ENCODE assay signal across 17 cellular contexts in genomic region chr17:2018716-2019490, GRCh38. TPM values are rescaled to one million over a fixed set of nuclear protein-coding genes. Genes with fewer than 3 reads are reported as not detected.
DNase-seq lines count a peak whose midpoint lies in the region; ATAC-seq and TF ChIP-seq lines count a peak whose summit lies in the region.
"Had no signal": no experiment of that assay in that cellular context is flagged by ENCODE, and none has a peak within 500 bp of the region (broad histone marks: within the 10 kb centered on the region; RNA-seq: fewer than 3 reads in every experiment).

No MANE protein-coding gene starts in this region.

- no peak for TF ChIP-seq RAD21 in IMR-90 (IDR thresholded peaks at IDR 0.05; ENCODE audit: low read length)

- dilution Hi-C loops in IMR-90 (cut with HindIII; ENCODE audit: low sequenced_read_pairs, unreplicated experiment), result no loop called here

- ATAC-seq in IMR-90 (ENCODE audit: low read depth) (no peak), GM21528 (IDR thresholded peaks at IDR 0.05; ENCODE audit: low FRiP score, unreplicated experiment) (no peak)
- ATAC-seq: Right ventricle myocardium inferior, T-cell had no signal

- H2BK20ac ChIP-seq in IMR-90 (ENCODE audit: low read depth, low read length), result no peak overlapping the region

- H3K4ac ChIP-seq in IMR-90 (ENCODE audit: low read depth, low read length), result no peak overlapping the region

- H3K4me2 ChIP-seq in IMR-90 (ENCODE audit: low read depth, low read length), result no peak overlapping the region

- H3K36me3 ChIP-seq in IMR-90 (ENCODE audit: control insufficient read depth, insufficient read depth, low read length) (no peaks in the 10 kb centered on the region), prostate gland (no peaks in the 10 kb centered on the region)
- H3K36me3 ChIP-seq: colonic mucosa, vagina had no signal

- no peak overlapping the region for H3K18ac ChIP-seq in IMR-90 (ENCODE audit: low read depth, low read length)

- no peak overlapping the region for H2BK120ac ChIP-seq in IMR-90 (ENCODE audit: low read depth, low read length)

- intact Hi-C loops in IMR-90 (cut with micrococcal nuclease), result no loop called here
- intact Hi-C loops in prostate gland (cut with DNase I), result no loop called here

- no peak overlapping the region for H3K56ac ChIP-seq in IMR-90 (ENCODE audit: extremely low read depth, insufficient read depth, low read length)

- H3K4me3 ChIP-seq in IMR-90 (ENCODE audit: insufficient read depth, low read depth, low read length), result no peak overlapping the region
- no peak overlapping the region for H3K4me3 ChIP-seq in prostate gland
- H3K4me3 ChIP-seq: colonic mucosa, GM23248, vagina had no signal

- no peak for TF ChIP-seq POLR2A in IMR-90 (IDR thresholded peaks at IDR 0.05; ENCODE audit: low read depth, low read length)
- no peak for TF ChIP-seq POLR2A in prostate gland (IDR thresholded peaks at IDR 0.05)

- BruUV-seq in IMR-90 (replicated peaks; lab: Mats Ljungman, UMichigan), result no TSS peak

- H4K8ac ChIP-seq in IMR-90 (ENCODE audit: low read depth in 2 of 2, low read length in 2 of 2), result no peak overlapping the region

- no peaks in the 10 kb centered on the region for H3K79me1 ChIP-seq in IMR-90 (ENCODE audit: low read depth in 1 of 2, low read length in 2 of 2)

- 53% methylated on average over 17 of the region's 23 CpGs; no CpG with 5 or more reads in 1 of the 2 experiments for WGBS in IMR-90 (ENCODE audit: extremely low coverage in 2 of 2, insufficient read length in 1 of 2), 2 experiments
- WGBS in prostate gland, result 75% methylated on average over 23 of the region's 23 CpGs

- TF ChIP-seq CTCF in IMR-90 (conservative IDR thresholded peaks at IDR 0.05; ENCODE audit: low read depth, low read length) (no peak), prostate gland (IDR thresholded peaks at IDR 0.05) (no peak)

- no peak overlapping the region for H3K27ac ChIP-seq in IMR-90 (ENCODE audit: insufficient read depth, low read length)
- peak overlapping the region; percentile 77 for H3K27ac ChIP-seq in angular gyrus (ENCODE audit: low read depth, low read length)
- H3K27ac ChIP-seq in prostate gland, result no peak overlapping the region
- H3K27ac ChIP-seq: colonic mucosa, GM23248, vagina had no signal

- H2AK9ac ChIP-seq in IMR-90 (replicated peaks; ENCODE audit: low read depth, low read length, poor library complexity), result peak overlapping the region; percentile 18

- no peak overlapping the region for H2BK5ac ChIP-seq in IMR-90 (ENCODE audit: low read depth, low read length, poor library complexity, severe bottlenecking)

- in situ Hi-C loops in IMR-90 (cut with MboI; ENCODE audit: low sequenced_read_pairs), result no loop called here

- POLR2A ChIA-PET in IMR-90 (lab: Charles Lee; ENCODE audit: unreplicated experiment), result no interaction called here

- DNase-seq in IMR-90, result no peak
- DNase-seq in NCI-H345 treated with DMSO at 0.1 percent for 48 hours (lab: John Stamatoyannopoulos, UW; ENCODE audit: unreplicated experiment), result peak; percentile 22
- peak; percentile 54 for DNase-seq in prostate gland (ENCODE audit: low spot score)
- DNase-seq in effector CD4-positive, alpha-beta T cell, result no peak
- DNase-seq in NCI-H1436 (lab: John Stamatoyannopoulos, UW), result no peak
- DNase-seq: activated naive CD4-positive, alpha-beta T cell treated with anti-CD3 and anti-CD28 coated beads for 36 hours; colonic mucosa; GM23248; mesendoderm; stimulated activated CD4-positive, alpha-beta T cell treated with anti-CD3 and anti-CD28 coated beads, Interleukin-4, amount 100 ng/mL, for 4 hours; T-cell had no signal

- H4K5ac ChIP-seq in IMR-90 (ENCODE audit: low read depth, low read length), result no peak overlapping the region

- no peak overlapping the region for H2AFZ ChIP-seq in IMR-90 (replicated peaks; ENCODE audit: low read length, poor library complexity)
- H2AFZ ChIP-seq: GM23248 had no signal

- H4K20me1 ChIP-seq in IMR-90 (ENCODE audit: insufficient read depth, low read length), result no peaks in the 10 kb centered on the region; the same call in 1 of the 2 replicates

- no peak overlapping the region for H2BK15ac ChIP-seq in IMR-90 (ENCODE audit: low read depth, low read length)

- H3K14ac ChIP-seq in IMR-90 (replicated peaks; ENCODE audit: low read depth, low read length), result no peak overlapping the region

- H3K4me1 ChIP-seq in IMR-90 (ENCODE audit: control insufficient read depth, insufficient read depth, low read length) (no peaks in the 10 kb centered on the region; the same call in 1 of the 2 replicates), prostate gland (replicated peaks) (no peaks in the 10 kb centered on the region)
- H3K4me1 ChIP-seq: colonic mucosa had no signal

- H3K23ac ChIP-seq in IMR-90 (ENCODE audit: low read depth, low read length), result no peak overlapping the region; the same call in 1 of the 2 replicates

- H4K91ac ChIP-seq in IMR-90 (ENCODE audit: insufficient read depth, low read depth, low read length), result no peak overlapping the region

- H2AK5ac ChIP-seq in IMR-90 (ENCODE audit: low read depth, low read length), result no peak overlapping the region

- no peaks in the 10 kb centered on the region for H3K9me1 ChIP-seq in IMR-90 (ENCODE audit: insufficient read depth, low read length)

- H3K9ac ChIP-seq in IMR-90 (ENCODE audit: low read depth, low read length), result no peak overlapping the region
- H3K9ac ChIP-seq: GM23248 had no signal

- CTCF ChIA-PET in IMR-90 (lab: Yijun Ruan, JAX), result no interaction called here

- peaks cover 2% of the 10 kb centered on the region; the same call in 1 of the 2 replicates for H3K9me3 ChIP-seq in IMR-90 (ENCODE audit: control insufficient read depth, insufficient read depth, low read length)
- H3K9me3 ChIP-seq in prostate gland, result no peaks in the 10 kb centered on the region
- H3K9me3 ChIP-seq: colonic mucosa, vagina had no signal

- H3K27me3 ChIP-seq in IMR-90 (ENCODE audit: control insufficient read depth, insufficient read depth, low read length), result peaks cover 81% of the 10 kb centered on the region
- H3K27me3 ChIP-seq in prostate gland (replicated peaks; ENCODE audit: insufficient read depth), result no peaks in the 10 kb centered on the region
- H3K27me3 ChIP-seq: vagina had no signal

TF ChIP-seq in IMR-90, 13 proteins besides CTCF, POLR2A, EP300 and RAD21:
- TF ChIP-seq BHLHE40 (IDR thresholded peaks at IDR 0.05; ENCODE audit: low read depth, low read length) (no peak), RCOR1 (IDR thresholded peaks at IDR 0.05; ENCODE audit: insufficient replicate concordance, low read length) (no peak), SMC3 (IDR thresholded peaks at IDR 0.05; ENCODE audit: low read depth, low read length) (no peak), MAFK (IDR thresholded peaks at IDR 0.05; ENCODE audit: low read depth, low read length) (no peak), CHD1 (IDR thresholded peaks at IDR 0.05; ENCODE audit: low read depth, low read length) (no peak), NFE2L2 (IDR thresholded peaks at IDR 0.05; ENCODE audit: low read depth, low read length) (no peak), MXI1 (IDR thresholded peaks at IDR 0.05; ENCODE audit: borderline replicate concordance, low read depth, low read length) (no peak), RFX5 (IDR thresholded peaks at IDR 0.05; ENCODE audit: low read depth, low read length) (no peak), MAZ (IDR thresholded peaks at IDR 0.05; ENCODE audit: borderline replicate concordance, low read depth, low read length) (no peak), FOS (IDR thresholded peaks at IDR 0.05; ENCODE audit: low read depth, low read length) (no peak), CEBPB (IDR thresholded peaks at IDR 0.05; ENCODE audit: low read depth, low read length) (no peak)
- TF ChIP-seq, protein P1, sequence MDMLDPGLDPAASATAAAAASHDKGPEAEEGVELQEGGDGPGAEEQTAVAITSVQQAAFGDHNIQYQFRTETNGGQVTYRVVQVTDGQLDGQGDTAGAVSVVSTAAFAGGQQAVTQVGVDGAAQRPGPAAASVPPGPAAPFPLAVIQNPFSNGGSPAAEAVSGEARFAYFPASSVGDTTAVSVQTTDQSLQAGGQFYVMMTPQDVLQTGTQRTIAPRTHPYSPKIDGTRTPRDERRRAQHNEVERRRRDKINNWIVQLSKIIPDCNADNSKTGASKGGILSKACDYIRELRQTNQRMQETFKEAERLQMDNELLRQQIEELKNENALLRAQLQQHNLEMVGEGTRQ (IDR thresholded peaks at IDR 0.05; ENCODE audit: low read depth, low read length), result no peak
- TF ChIP-seq, protein P2, sequence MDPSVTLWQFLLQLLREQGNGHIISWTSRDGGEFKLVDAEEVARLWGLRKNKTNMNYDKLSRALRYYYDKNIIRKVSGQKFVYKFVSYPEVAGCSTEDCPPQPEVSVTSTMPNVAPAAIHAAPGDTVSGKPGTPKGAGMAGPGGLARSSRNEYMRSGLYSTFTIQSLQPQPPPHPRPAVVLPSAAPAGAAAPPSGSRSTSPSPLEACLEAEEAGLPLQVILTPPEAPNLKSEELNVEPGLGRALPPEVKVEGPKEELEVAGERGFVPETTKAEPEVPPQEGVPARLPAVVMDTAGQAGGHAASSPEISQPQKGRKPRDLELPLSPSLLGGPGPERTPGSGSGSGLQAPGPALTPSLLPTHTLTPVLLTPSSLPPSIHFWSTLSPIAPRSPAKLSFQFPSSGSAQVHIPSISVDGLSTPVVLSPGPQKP (IDR thresholded peaks at IDR 0.05; ENCODE audit: borderline replicate concordance, low read depth, low read length), result no peak

RNA-seq across cellular contexts. Expression of gene RTN4RL1, which starts 6.2 kb away (rescaled TPM):
- total RNA-seq in IMR-90 (2012; rRNA removed) (under 0.01 TPM in 2 replicates), prostate gland (10 to 100 TPM in 1 of 2 donors, 1 to 10 TPM in 1; 8.3 to 21.5 TPM)
- 0.03 and 0.04 TPM in 2 replicates for polyA plus RNA-seq in IMR-90 (2012; rRNA removed)
- polyA plus RNA-seq in IMR-90 (2012; cell fraction: cytosol; rRNA removed), result 0.07 TPM in 1 of 2 replicates, not detected in the other
- 0.03 TPM in 1 of 2 replicates, not detected in the other for polyA plus RNA-seq in IMR-90 (2012; cell fraction: nucleus; rRNA removed; ENCODE audit: low replicate concordance)
- total RNA-seq: endothelial cell of umbilical vein, kidney epithelial cell had no signal
- polyA plus RNA-seq: GM23248 had no signal

RNA-seq across cellular contexts. Expression of gene DPH1, which starts 11.1 kb away (rescaled TPM):
- total RNA-seq in IMR-90 (2012; rRNA removed), result 20.6 and 24.4 TPM in 2 replicates
- polyA plus RNA-seq in IMR-90 (2012; rRNA removed), result 49.9 and 51.9 TPM in 2 replicates
- polyA plus RNA-seq in IMR-90 (2012; cell fraction: cytosol; rRNA removed), result 31.8 and 38.7 TPM in 2 replicates
- polyA plus RNA-seq in IMR-90 (2012; cell fraction: nucleus; rRNA removed; ENCODE audit: low replicate concordance), result 153 and 299 TPM in 2 replicates
- total RNA-seq in prostate gland, result 10 to 100 TPM; 61.4 to 84.1 TPM

RNA-seq across cellular contexts. Expression of gene OVCA2, which starts 22.9 kb away (rescaled TPM):
- total RNA-seq in IMR-90 (2012; rRNA removed), result 38.7 and 42.2 TPM in 2 replicates
- 46.9 and 52.6 TPM in 2 replicates for polyA plus RNA-seq in IMR-90 (2012; rRNA removed)
- polyA plus RNA-seq in IMR-90 (2012; cell fraction: cytosol; rRNA removed), result 40.4 and 50.0 TPM in 2 replicates
- 23.2 and 26.2 TPM in 2 replicates for polyA plus RNA-seq in IMR-90 (2012; cell fraction: nucleus; rRNA removed; ENCODE audit: low replicate concordance)
- 10 to 100 TPM; 52.2 to 57.5 TPM for total RNA-seq in prostate gland

RNA-seq across cellular contexts. Expression of gene HIC1, which starts 36.0 kb away (rescaled TPM):
- total RNA-seq in IMR-90 (2012; rRNA removed) (10.0 and 10.4 TPM in 2 replicates), prostate gland (10 to 100 TPM; 20.5 to 33.1 TPM)
- 23.0 and 30.9 TPM in 2 replicates for polyA plus RNA-seq in IMR-90 (2012; rRNA removed)
- 17.8 and 60.2 TPM in 2 replicates for polyA plus RNA-seq in IMR-90 (2012; cell fraction: cytosol; rRNA removed)
- polyA plus RNA-seq in IMR-90 (2012; cell fraction: nucleus; rRNA removed; ENCODE audit: low replicate concordance), result 69.0 and 122 TPM in 2 replicates

Comparison
In these comparisons a context has a peak if more than half of its experiments do, and no peak if none do; other contexts are left out.
1. DNase-seq: peak in NCI-H345 treated with DMSO at 0.1 percent for 48 hours (single experiment) and prostate gland (single experiment); none in IMR-90 (single experiment), effector CD4-positive, alpha-beta T cell (single experiment) and NCI-H1436 (single experiment).